In the genomic region with DNA sequence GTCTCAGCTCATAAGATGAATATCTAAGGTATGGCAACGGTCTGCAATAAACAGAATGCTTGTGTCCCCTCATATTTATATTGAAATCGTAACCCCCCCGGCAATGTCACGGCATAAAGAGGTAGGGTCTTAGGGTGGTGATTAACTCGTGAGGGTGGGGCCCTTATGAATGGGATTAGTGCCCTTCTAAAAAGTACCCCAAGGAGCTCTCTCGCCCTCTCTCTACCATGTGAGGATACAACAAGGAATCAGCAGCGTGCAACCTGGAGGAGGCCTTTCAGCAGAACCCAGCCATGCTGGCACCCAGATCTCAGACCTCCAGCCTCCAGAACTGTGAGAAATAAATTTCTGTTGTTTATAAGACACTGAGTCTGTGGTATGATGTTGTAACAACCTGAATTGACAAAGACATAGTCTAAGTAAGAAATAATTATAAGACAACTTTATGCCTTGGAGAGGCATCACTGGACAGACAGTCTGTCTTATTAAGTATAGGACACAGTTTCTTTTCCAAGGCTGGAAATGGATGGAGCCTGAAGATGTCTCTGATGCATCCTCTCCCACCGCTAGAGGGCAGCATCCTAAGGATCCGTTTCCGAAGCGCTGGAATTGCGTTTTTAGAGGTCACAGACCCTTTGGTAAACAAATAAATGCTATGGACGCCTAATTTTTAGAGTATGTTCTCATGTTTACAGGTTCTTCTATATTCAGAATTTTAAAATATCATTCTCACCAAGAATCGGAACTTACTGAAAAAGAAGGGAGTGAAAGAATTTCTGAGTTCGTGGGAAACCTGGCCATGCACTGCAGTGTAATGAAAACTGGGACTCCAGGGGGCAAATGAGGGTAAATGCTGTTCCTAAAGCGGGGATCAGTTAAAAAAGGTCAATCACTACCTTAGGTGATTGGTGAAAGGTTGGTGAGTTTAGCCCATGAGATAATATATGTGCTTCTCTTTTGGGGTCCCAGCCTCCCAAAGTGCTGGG, we compare ENCODE assay signal across 9 cellular contexts. TPM values are rescaled to one million over a fixed set of nuclear protein-coding genes. Genes with fewer than 3 reads are reported as not detected.
DNase-seq lines count a peak whose midpoint lies in the region; ATAC-seq, FAIRE-seq and TF ChIP-seq lines count a peak whose summit lies in the region.
"Had no signal": no experiment of that assay in that cellular context is flagged by ENCODE, and none has a peak within 500 bp of the region (broad histone marks: within the 10 kb centered on the region; RNA-seq: fewer than 3 reads in every experiment).

No MANE protein-coding gene starts in this region.

- no peak overlapping the region for H3K4me2 ChIP-seq in OCI-LY3 (ENCODE audit: low read length)
- no peak overlapping the region for H3K4me2 ChIP-seq in astrocyte (ENCODE audit: low read length)

- ATAC-seq in HG02763 (IDR thresholded peaks at IDR 0.05; ENCODE audit: unreplicated experiment) (no peak), HG03135 (IDR thresholded peaks at IDR 0.05; ENCODE audit: unreplicated experiment) (no peak)

- H3K4me1 Mint-ChIP-seq in astrocyte (ENCODE audit: low read depth, unreplicated experiment) = no peaks in the 10 kb centered on the region

- H3K4me1 ChIP-seq in OCI-LY3 (ENCODE audit: low read length) (no peaks in the 10 kb centered on the region), astrocyte (ENCODE audit: insufficient read depth, low read length) (no peaks in the 10 kb centered on the region)

- H3K36me3 ChIP-seq in OCI-LY3 (replicated peaks; ENCODE audit: low read depth, low read length) (no peaks in the 10 kb centered on the region), astrocyte (ENCODE audit: insufficient read depth, low read length) (no peaks in the 10 kb centered on the region)

- H3K27me3 ChIP-seq in OCI-LY3 (ENCODE audit: low read depth, low read length) = peaks cover 39% of the 10 kb centered on the region
- H3K27me3 ChIP-seq in astrocyte (ENCODE audit: insufficient read depth, low read length) = no peaks in the 10 kb centered on the region

- no peaks in the 10 kb centered on the region for H3K9me3 Mint-ChIP-seq in astrocyte (ENCODE audit: unreplicated experiment)

- no peak overlapping the region for H3K27ac Mint-ChIP-seq in astrocyte (ENCODE audit: unreplicated experiment)

- H3K36me3 Mint-ChIP-seq in astrocyte (ENCODE audit: low read depth, unreplicated experiment) = no peaks in the 10 kb centered on the region

- H4K20me1 ChIP-seq in OCI-LY3 (ENCODE audit: insufficient read depth, low read length) (no peaks in the 10 kb centered on the region), astrocyte (ENCODE audit: insufficient read depth, low read length) (no peaks in the 10 kb centered on the region)

- TF ChIP-seq CTCF in AG09309 (IDR thresholded peaks at IDR 0.05; ENCODE audit: control insufficient read depth, insufficient read depth, low read depth, low read length, missing control alignments) (peak; percentile 87), GM12874 (IDR thresholded peaks at IDR 0.05; ENCODE audit: insufficient read depth, low read depth, low read length) (peak; percentile 71), OCI-LY3 (IDR thresholded peaks at IDR 0.05; ENCODE audit: low read depth, low read length) (peak; percentile 40), astrocyte (IDR thresholded peaks at IDR 0.05; ENCODE audit: insufficient read depth, low read depth, low read length) (peak; percentile 83)

- H3K79me2 ChIP-seq in OCI-LY3 (ENCODE audit: low read length) = no peaks in the 10 kb centered on the region
- no peaks in the 10 kb centered on the region for H3K79me2 ChIP-seq in astrocyte (ENCODE audit: insufficient read depth, low read length)

- no peak for DNase-seq in AG09309 (ENCODE audit: low read depth)
- peak; percentile 16 for DNase-seq in astrocyte (ENCODE audit: low read depth)
- DNase-seq in iris pigment epithelial cell (ENCODE audit: low read depth) = peak; percentile 21
- peak in 2 of 3 experiments; percentile 22 to 28 for DNase-seq in stimulated activated CD4-positive, alpha-beta T cell treated with anti-CD3 and anti-CD28 coated beads, TNF-alpha, amount 100 ng/mL, for 24 hours (ENCODE audit: low read depth in 3 of 3)

- H3K9ac ChIP-seq in OCI-LY3 (ENCODE audit: low read length) (no peak overlapping the region), astrocyte (ENCODE audit: low read length) (no peak overlapping the region)

- no peak overlapping the region for H3K4me3 Mint-ChIP-seq in astrocyte (ENCODE audit: unreplicated experiment)

- H3K27ac ChIP-seq in OCI-LY3 (ENCODE audit: low read length) (no peak overlapping the region), astrocyte (ENCODE audit: low read depth, low read length) (no peak overlapping the region)

- no peak overlapping the region for H2AFZ ChIP-seq in OCI-LY3 (ENCODE audit: low read depth, low read length)
- H2AFZ ChIP-seq in astrocyte (ENCODE audit: low read depth, low read length) = no peak overlapping the region

- FAIRE-seq in astrocyte (lab: Jason Lieb, UNC) = no peak

- H3K27me3 Mint-ChIP-seq in astrocyte (ENCODE audit: low read depth, unreplicated experiment) = peaks cover 3% of the 10 kb centered on the region

- H3K9me3 ChIP-seq in OCI-LY3 (ENCODE audit: insufficient read depth, low read length) = no peaks in the 10 kb centered on the region
- H3K9me3 ChIP-seq in astrocyte (ENCODE audit: insufficient read depth, low read depth, low read length) = no peaks in the 10 kb centered on the region

- H3K4me3 ChIP-seq in AG09309 (ENCODE audit: control insufficient read depth, low read depth, low read length) (no peak overlapping the region), OCI-LY3 (ENCODE audit: low read length) (no peak overlapping the region), astrocyte (ENCODE audit: insufficient read depth, low read depth, low read length) (no peak overlapping the region)

RNA-seq across cellular contexts. Expression of a gene that starts 13.3 kb away (rescaled TPM):
- total RNA-seq in astrocyte = not detected in 2 replicates
- total RNA-seq: skeletal muscle tissue had no signal

RNA-seq across cellular contexts. Expression of a gene that starts 27.6 kb away (rescaled TPM):
- not detected in 2 replicates for total RNA-seq in astrocyte
